35 cellular contexts compared by ENCODE assay signal in the genomic region with DNA sequence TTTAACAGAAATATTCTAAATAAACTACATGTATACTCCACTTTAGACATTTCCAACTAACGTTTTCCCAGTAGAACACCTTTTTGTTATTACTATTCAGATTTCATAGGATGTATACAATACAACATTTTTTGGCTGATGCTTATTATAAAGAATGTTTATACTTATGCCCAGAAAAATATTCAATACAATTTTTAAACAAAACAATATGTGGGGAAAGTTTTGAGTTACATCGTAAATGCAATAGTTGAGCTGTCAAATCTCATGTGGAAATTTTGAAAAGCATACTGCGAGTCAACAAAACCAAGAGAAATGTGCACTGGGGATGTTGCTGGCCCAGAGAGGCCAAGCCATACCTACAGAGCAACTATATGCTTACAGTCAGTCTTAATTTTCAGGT.
"Had no signal": no experiment of that assay in that cellular context is flagged by ENCODE, and none has a peak within 500 bp of the region (broad histone marks: within the 10 kb centered on the region; RNA-seq: fewer than 3 reads in every experiment).

No MANE protein-coding gene starts in this region.

- H3K4me3 ChIP-seq: MG63 had no signal

- H3K36me3 ChIP-seq: MG63 had no signal

- H3K27ac ChIP-seq: KMS-11 had no signal

- H3K9ac ChIP-seq: KMS-11 had no signal

- DNase-seq: Karpas-422, Kasumi-1, KG1, MG63, MM.1S, MV-4-11, NCI-H1048, NCI-H1092, NCI-H1092 treated with DMSO at 0.1 percent for 48 hours, NCI-H1105, NCI-H1105 treated with DMSO at 0.1 percent for 48 hours, NCI-H1417, NCI-H1417 treated with DMSO at 0.1 percent for 48 hours, NCI-H1436, NCI-H1436 treated with DMSO at 0.1 percent for 48 hours, NCI-H146, NCI-H1694, NCI-H1694 treated with DMSO at 0.1 percent for 48 hours, NCI-H187, NCI-H187 treated with DMSO at 0.1 percent for 48 hours, NCI-H1930, NCI-H2029, NCI-H2029 treated with DMSO at 0.1 percent for 48 hours, NCI-H2081, NCI-H2081 treated with DMSO at 0.1 percent for 48 hours, NCI-H2107, NCI-H2171, NCI-H2171 treated with DMSO at 0.1 percent for 48 hours, NCI-H2227 treated with DMSO at 0.1 percent for 48 hours, NCI-H226, NCI-H345, NCI-H446, NCI-H446 treated with DMSO at 0.1 percent for 48 hours, NCI-H510A had no signal

- H3K27me3 ChIP-seq: MG63 had no signal
